ENCODE assay signal across 8 cellular contexts in the genomic region with DNA sequence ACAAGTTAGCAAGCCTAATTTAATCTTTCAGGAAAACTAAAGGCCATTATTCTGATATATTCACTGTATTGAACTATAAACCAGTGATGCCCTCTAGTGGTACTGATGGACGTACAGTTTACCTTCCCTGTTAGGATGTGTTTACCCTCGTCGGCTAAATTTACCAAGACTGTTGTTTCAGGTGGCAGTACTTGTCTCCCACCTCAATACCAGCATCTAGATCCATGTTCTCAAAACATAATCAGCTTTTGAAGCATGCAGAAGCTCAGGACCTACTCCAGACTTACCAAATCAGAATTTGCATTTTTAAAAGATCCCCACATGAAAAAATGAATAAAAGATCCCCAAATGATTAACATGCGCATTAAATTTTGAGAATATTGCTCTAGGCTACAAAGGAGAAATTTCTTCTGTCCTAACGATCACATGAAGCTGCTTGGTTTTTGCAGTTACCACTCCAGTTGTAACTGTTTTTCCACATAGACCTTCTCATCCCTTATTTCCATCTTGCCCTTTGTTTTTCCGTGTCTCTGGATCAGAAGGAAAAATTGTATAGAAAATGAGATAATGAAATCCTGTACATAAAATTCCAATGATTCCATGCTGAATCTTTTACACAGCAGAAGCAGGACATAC. TPM values are rescaled to one million over a fixed set of nuclear protein-coding genes. Genes with fewer than 3 reads are reported as not detected.
A peak's percentile ranks its signal among the peaks of the same experiment; 100 is the strongest.
DNase-seq lines count a peak whose midpoint lies in the region; ATAC-seq and TF ChIP-seq lines count a peak whose summit lies in the region.

No MANE protein-coding gene starts in this region.

- intact Hi-C loops in gastrocnemius medialis (cut with DNase I; ENCODE audit: low total_unique reads) = no loop called here
- intact Hi-C loops in ovary (cut with DNase I) = no loop called here

- H3K27ac ChIP-seq in CD4-positive, CD25-positive, alpha-beta regulatory T cell (ENCODE audit: insufficient read depth, low read length, poor library complexity, severe bottlenecking) = peak overlapping the region; percentile 11
- H3K27ac ChIP-seq in Peyer's patch = no peak overlapping the region
- no peak overlapping the region for H3K27ac ChIP-seq in endodermal cell (ENCODE audit: low read depth, low read length)
- H3K27ac ChIP-seq in gastrocnemius medialis = no peak overlapping the region
- no peak overlapping the region for H3K27ac ChIP-seq in ovary

- no peaks in the 10 kb centered on the region for H3K27me3 ChIP-seq in CD4-positive, CD25-positive, alpha-beta regulatory T cell (ENCODE audit: control insufficient read depth, insufficient read depth, low read length)
- H3K27me3 ChIP-seq in Peyer's patch (no peaks in the 10 kb centered on the region), endodermal cell (ENCODE audit: control insufficient read depth, insufficient read depth, low read length, poor library complexity, severe bottlenecking) (no peaks in the 10 kb centered on the region), gastrocnemius medialis (no peaks in the 10 kb centered on the region), ovary (no peaks in the 10 kb centered on the region)

- no peaks in the 10 kb centered on the region for H3K4me1 ChIP-seq in CD4-positive, CD25-positive, alpha-beta regulatory T cell (ENCODE audit: control insufficient read depth, insufficient read depth, low read length, poor library complexity, severe bottlenecking)
- H3K4me1 ChIP-seq in Peyer's patch (no peaks in the 10 kb centered on the region), endodermal cell (ENCODE audit: control insufficient read depth, insufficient read depth, low read length) (no peaks in the 10 kb centered on the region), gastrocnemius medialis (no peaks in the 10 kb centered on the region), ovary (ENCODE audit: insufficient read depth) (no peaks in the 10 kb centered on the region)

- H3K9ac ChIP-seq in endodermal cell (ENCODE audit: extremely low read depth, low read length, poor library complexity, severe bottlenecking) = no peak overlapping the region

- no peaks in the 10 kb centered on the region for H3K27me3 Mint-ChIP-seq in CD4-positive, CD25-positive, alpha-beta regulatory T cell
- H3K27me3 Mint-ChIP-seq in endodermal cell (ENCODE audit: insufficient read depth) = no peaks in the 10 kb centered on the region
- H3K27me3 Mint-ChIP-seq in nephron (ENCODE audit: low read depth) = peaks cover 3% of the 10 kb centered on the region

- in situ Hi-C loops in gastrocnemius medialis (cut with MboI; ENCODE audit: low sequenced_read_pairs in 4 of 4) = no loop called here

- H3K4me3 ChIP-seq in CD4-positive, CD25-positive, alpha-beta regulatory T cell (ENCODE audit: low read depth, low read length) = no peak overlapping the region
- no peak overlapping the region for H3K4me3 ChIP-seq in Peyer's patch
- H3K4me3 ChIP-seq in endodermal cell (ENCODE audit: low read length) = no peak overlapping the region
- H3K4me3 ChIP-seq in gastrocnemius medialis = no peak overlapping the region
- H3K4me3 ChIP-seq in ovary = no peak overlapping the region

- H3K4me3 Mint-ChIP-seq in CD4-positive, CD25-positive, alpha-beta regulatory T cell = peak overlapping the region in 1 of 4 donors; percentile 39
- H3K4me3 Mint-ChIP-seq in endodermal cell (no peak overlapping the region), nephron (no peak overlapping the region)

- peaks cover 0 to 23% (median 4%) of the 10 kb centered on the region in 7 donors for H3K9me3 Mint-ChIP-seq in CD4-positive, CD25-positive, alpha-beta regulatory T cell
- H3K9me3 Mint-ChIP-seq in endodermal cell (peaks cover 57% of the 10 kb centered on the region), nephron (peaks cover 31% of the 10 kb centered on the region)

- peak overlapping the region in 1 of 3 donors; percentile 48 for H3K27ac Mint-ChIP-seq in CD4-positive, CD25-positive, alpha-beta regulatory T cell
- H3K27ac Mint-ChIP-seq in endodermal cell = no peak overlapping the region
- peak overlapping the region in 1 of 3 experiments; percentile 29 for H3K27ac Mint-ChIP-seq in nephron

- peaks cover 23% of the 10 kb centered on the region for H3K36me3 ChIP-seq in CD4-positive, CD25-positive, alpha-beta regulatory T cell (ENCODE audit: control insufficient read depth, insufficient read depth, low read length)
- H3K36me3 ChIP-seq in Peyer's patch (peaks cover 0 to 21% (median 0%) of the 10 kb centered on the region in 3 donors), endodermal cell (ENCODE audit: control insufficient read depth, insufficient read depth, low read length) (peaks cover 43% of the 10 kb centered on the region), gastrocnemius medialis (peaks cover 0 to 14% of the 10 kb centered on the region in 2 donors), ovary (no peaks in the 10 kb centered on the region)

- peak in 1 of 3 donors; percentile 46 for DNase-seq in CD4-positive, CD25-positive, alpha-beta regulatory T cell
- no peak for DNase-seq in Peyer's patch
- DNase-seq in endodermal cell = no peak
- DNase-seq in gastrocnemius medialis = no peak
- DNase-seq in ovary = no peak

- peak; percentile 67 to 75 for ATAC-seq in CD4-positive, CD25-positive, alpha-beta regulatory T cell (ENCODE audit: low read depth in 2 of 2)
- peak; percentile 78 for ATAC-seq in GM18909 (IDR thresholded peaks at IDR 0.05; ENCODE audit: poor library complexity, unreplicated experiment)
- ATAC-seq in gastrocnemius medialis = no peak

- TF ChIP-seq CTCF in Peyer's patch (IDR thresholded peaks at IDR 0.05) (peak in 4 of 6 experiments; percentile 48 to 75 (median 70)), endodermal cell (conservative IDR thresholded peaks at IDR 0.05) (peak; percentile 74), nephron (IDR thresholded peaks at IDR 0.05; ENCODE audit: unreplicated experiment in 3 of 3) (peak; percentile 37 to 53 (median 37)), gastrocnemius medialis (IDR thresholded peaks at IDR 0.05 in 4 of 5, conservative IDR thresholded peaks at IDR 0.05 in 1 of 5) (peak in 2 of 5 experiments; percentile 21 to 40), ovary (IDR thresholded peaks at IDR 0.05) (no peak)

- 75 to 82% methylated on average over 5 to 6 of the region's 6 CpGs for WGBS in endodermal cell (ENCODE audit: insufficient coverage in 1 of 2, insufficient read length in 1 of 2), 2 experiments
- 60 to 61% (median 61%) methylated on average over 6 of the region's 6 CpGs for WGBS in ovary, 3 donors

- TF ChIP-seq RAD21 in Ishikawa (IDR thresholded peaks at IDR 0.05; ENCODE audit: low read depth) = peak; percentile 32

- H3K36me3 Mint-ChIP-seq in CD4-positive, CD25-positive, alpha-beta regulatory T cell = peaks cover 36% of the 10 kb centered on the region
- peaks cover 73% of the 10 kb centered on the region for H3K36me3 Mint-ChIP-seq in endodermal cell (ENCODE audit: low read depth)
- peaks cover 78% of the 10 kb centered on the region for H3K36me3 Mint-ChIP-seq in nephron (ENCODE audit: low read depth)

- peaks cover 5 to 7% of the 10 kb centered on the region in 2 experiments for H3K9me3 ChIP-seq in CD4-positive, CD25-positive, alpha-beta regulatory T cell (ENCODE audit: control insufficient read depth in 2 of 2, low read length in 2 of 2)
- peaks cover 0 to 10% (median 0%) of the 10 kb centered on the region in 4 donors for H3K9me3 ChIP-seq in Peyer's patch
- H3K9me3 ChIP-seq in endodermal cell (ENCODE audit: control insufficient read depth, low read length) = peaks cover 54% of the 10 kb centered on the region
- H3K9me3 ChIP-seq in gastrocnemius medialis = no peaks in the 10 kb centered on the region
- no peaks in the 10 kb centered on the region for H3K9me3 ChIP-seq in ovary

- TF ChIP-seq EP300 in Ishikawa (IDR thresholded peaks at IDR 0.05; ENCODE audit: borderline replicate concordance) = no peak
- no peak for TF ChIP-seq EP300 in ovary (IDR thresholded peaks at IDR 0.05)

- peaks cover 16 to 29% (median 27%) of the 10 kb centered on the region in 4 donors for H3K4me1 Mint-ChIP-seq in CD4-positive, CD25-positive, alpha-beta regulatory T cell
- H3K4me1 Mint-ChIP-seq in endodermal cell = peaks cover 3% of the 10 kb centered on the region
- no peaks in the 10 kb centered on the region for H3K4me1 Mint-ChIP-seq in nephron

- TF ChIP-seq POLR2A in Peyer's patch (IDR thresholded peaks at IDR 0.05) (no peak), gastrocnemius medialis (IDR thresholded peaks at IDR 0.05) (no peak), ovary (IDR thresholded peaks at IDR 0.05) (no peak)

RNA-seq across cellular contexts. Expression of gene BAAT, which starts 3.2 kb away (rescaled TPM):
- total RNA-seq in CD4-positive, CD25-positive, alpha-beta regulatory T cell = 0.15 TPM
- polyA plus RNA-seq in CD4-positive, CD25-positive, alpha-beta regulatory T cell = under 1 TPM in 1 of 4 donors, not detected in 3; 0.09 TPM
- total RNA-seq in Peyer's patch (1 to 10 TPM in 1 of 4 donors, not detected in 3; 1.2 TPM), endodermal cell (not detected), gastrocnemius medialis (1 to 10 TPM in 3 of 4 donors, not detected in 1; 1.2 to 3.8 (median 1.3) TPM), ovary (under 1 TPM in 3 of 7 donors, not detected in 4; 0.10 to 0.31 (median 0.12) TPM)
- polyA plus RNA-seq in endodermal cell (2013, experiment 1 of 2) = 0.07 TPM
- polyA plus RNA-seq in endodermal cell (2013, experiment 2 of 2) = 0.08 TPM
- polyA plus RNA-seq in ovary = not detected

RNA-seq across cellular contexts. Expression of gene MRPL50, which starts 10.4 kb away (rescaled TPM):
- total RNA-seq in CD4-positive, CD25-positive, alpha-beta regulatory T cell = 8.5 TPM
- 10 to 100 TPM; 15.4 to 26.2 (median 20.3) TPM for polyA plus RNA-seq in CD4-positive, CD25-positive, alpha-beta regulatory T cell
- total RNA-seq in Peyer's patch (10 to 100 TPM in 1 of 4 donors, 1 to 10 TPM in 3; 5.3 to 10.7 (median 8.9) TPM), endodermal cell (10 to 100 TPM; 15.5 to 17.4 TPM), gastrocnemius medialis (10 to 100 TPM in 2 of 4 donors, 1 to 10 TPM in 2; 6.3 to 13.7 (median 10.2) TPM), ovary (10 to 100 TPM; 13.1 to 16.9 (median 15.2) TPM)
- 20.0 TPM for polyA plus RNA-seq in endodermal cell (2013, experiment 1 of 2)
- polyA plus RNA-seq in endodermal cell (2013, experiment 2 of 2) = 19.1 TPM
- polyA plus RNA-seq in ovary = 10 to 100 TPM in 1 of 2 donors, 1 to 10 TPM in 1; 9.2 to 12.9 TPM

RNA-seq across cellular contexts. Expression of gene ZNF189, which starts 10.7 kb away (rescaled TPM):
- 8.1 TPM for total RNA-seq in CD4-positive, CD25-positive, alpha-beta regulatory T cell
- 1 to 10 TPM; 1.8 to 3.6 (median 2.8) TPM for polyA plus RNA-seq in CD4-positive, CD25-positive, alpha-beta regulatory T cell
- total RNA-seq in Peyer's patch (10 to 100 TPM; 22.8 to 33.0 (median 25.7) TPM), endodermal cell (10 to 100 TPM; 16.0 to 20.5 TPM), gastrocnemius medialis (10 to 100 TPM in 3 of 4 donors, 1 to 10 TPM in 1; 9.7 to 42.8 (median 12.2) TPM), ovary (10 to 100 TPM; 14.9 to 30.5 (median 25.1) TPM)
- polyA plus RNA-seq in endodermal cell (2013, experiment 1 of 2) = 16.8 TPM
- polyA plus RNA-seq in endodermal cell (2013, experiment 2 of 2) = 15.3 TPM
- polyA plus RNA-seq in ovary = 10 to 100 TPM; 11.3 to 25.4 TPM

RNA-seq across cellular contexts. Expression of gene ALDOB, which starts 47.6 kb away (rescaled TPM):
- not detected for total RNA-seq in CD4-positive, CD25-positive, alpha-beta regulatory T cell
- polyA plus RNA-seq in CD4-positive, CD25-positive, alpha-beta regulatory T cell = not detected
- over 10,000 TPM in 2 of 4 donors, 1,000 to 10,000 TPM in 1, 100 to 1,000 TPM in 1; 852 to 11,538 (median 10,067) TPM for total RNA-seq in Peyer's patch
- under 1 TPM in 1 of 2 donors, not detected in 1; 0.29 TPM for total RNA-seq in endodermal cell
- polyA plus RNA-seq in endodermal cell (2013, experiment 1 of 2) = not detected
- polyA plus RNA-seq in endodermal cell (2013, experiment 2 of 2) = not detected
- total RNA-seq in gastrocnemius medialis = 1 to 10 TPM in 2 of 4 donors, not detected in 2; 5.1 to 8.7 TPM
- 10 to 100 TPM in 1 of 7 donors, 1 to 10 TPM in 2, under 1 TPM in 2, not detected in 2; 0.37 to 14.7 (median 1.0) TPM for total RNA-seq in ovary
- under 1 TPM; 0.18 to 0.27 TPM for polyA plus RNA-seq in ovary

Comparison
In these comparisons a context has a peak if more than half of its experiments do, and no peak if none do; other contexts are left out.
1. ATAC-seq: peak in CD4-positive, CD25-positive, alpha-beta regulatory T cell (2 of 2) and GM18909 (single experiment); none in gastrocnemius medialis (0 of 2).
2. CTCF ChIP-seq: peak in Peyer's patch (4 of 6), endodermal cell (single experiment) and nephron (3 of 3); none in ovary (0 of 3).